7 cellular contexts compared by ENCODE assay signal in the genomic region with DNA sequence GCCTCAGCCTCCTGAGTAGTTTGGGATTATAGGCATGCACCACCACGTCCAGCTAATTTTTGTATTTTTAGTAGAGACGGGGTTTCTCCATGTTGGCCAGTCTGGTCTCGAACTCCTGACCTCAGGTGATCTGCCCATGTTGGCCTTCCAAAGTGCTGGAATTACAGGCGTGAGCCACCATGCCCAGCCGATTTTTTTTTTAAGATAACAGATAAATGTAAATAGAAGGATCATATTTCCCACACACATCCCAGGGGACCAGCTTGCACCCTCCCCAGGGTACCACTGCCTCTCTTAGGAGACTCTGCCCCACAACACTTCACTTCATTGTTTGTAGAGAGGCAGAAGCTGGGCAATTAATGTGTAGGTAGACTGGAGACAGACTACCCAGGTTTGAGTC. TPM values are rescaled to one million over a fixed set of nuclear protein-coding genes. Genes with fewer than 3 reads are reported as not detected.
DNase-seq lines count a peak whose midpoint lies in the region; ATAC-seq and TF ChIP-seq lines count a peak whose summit lies in the region.
"Not testable (repeated sequence)": the region's sequence is repeated elsewhere in the genome, so short reads cannot be mapped to it uniquely, and the experiment has no call there.

No MANE protein-coding gene starts in this region.

- peak overlapping the region; percentile 73; the same call in 1 of the 2 replicates for H3K4me2 ChIP-seq in DND-41 (ENCODE audit: insufficient read depth, low read length)
- H3K4me2 ChIP-seq in fibroblast of lung (ENCODE audit: extremely low read depth, insufficient read depth, low read length): peak overlapping the region; percentile 40

- not testable (repeated sequence) for H3K27me3 ChIP-seq in DND-41 (ENCODE audit: insufficient read depth, low read length, poor library complexity); fibroblast of lung (ENCODE audit: control insufficient read depth, insufficient read depth, low read length)

- H3K36me3 ChIP-seq in DND-41 (ENCODE audit: insufficient read depth, low read length); fibroblast of lung (ENCODE audit: control insufficient read depth, insufficient read depth, low read length): not testable (repeated sequence)

- not testable (repeated sequence) for H3K36me3 Mint-ChIP-seq in T-helper 1 cell treated with Interleukin-12 subunit alpha and Interleukin-12 subunit beta and Interleukin-4 antibody, amounts not matched to agents 30 μg/mL and 1 μg/mL, for 36 hours (ENCODE audit: low read depth); activated T-helper 2 cell treated with anti-CD3 and anti-CD28 coated beads, Interferon-gamma antibody, Interleukin-2, Interleukin-4, amounts not matched to agents 10 μg/mL and 5 μg/mL and 100 μg/mL, durations not matched to agents 14 hours and 24 hours and 36 hours (ENCODE audit: low read depth); neural crest cell (ENCODE audit: low read depth)

- H3K27me3 Mint-ChIP-seq in T-helper 1 cell treated with Interleukin-12 subunit alpha and Interleukin-12 subunit beta and Interleukin-4 antibody, amounts not matched to agents 30 μg/mL and 1 μg/mL, for 36 hours (ENCODE audit: low read depth); activated T-helper 2 cell treated with anti-CD3 and anti-CD28 coated beads, Interferon-gamma antibody, Interleukin-2, Interleukin-4, amounts not matched to agents 10 μg/mL and 5 μg/mL and 100 μg/mL, durations not matched to agents 14 hours and 24 hours and 36 hours (ENCODE audit: low read depth); neural crest cell (ENCODE audit: low read depth): not testable (repeated sequence)

- DNase-seq in DND-41; activated T-helper 2 cell treated with anti-CD3 and anti-CD28 coated beads, Interferon-gamma antibody, Interleukin-2, Interleukin-4, amounts not matched to agents 10 μg/mL and 5 μg/mL and 100 μg/mL, durations not matched to agents 14 hours and 24 hours and 36 hours (ENCODE audit: low spot score); fibroblast of lung (ENCODE audit: low read depth in 2 of 2); neural crest cell (ENCODE audit: low read depth, low spot score): not testable (repeated sequence)
- peak; percentile 14 for DNase-seq in NCI-H1092 (lab: John Stamatoyannopoulos, UW)
- peak; percentile 69 to 80 for DNase-seq in NCI-H526 (lab: John Stamatoyannopoulos, UW)

- peaks cover 15% of the 10 kb centered on the region for H3K4me1 Mint-ChIP-seq in T-helper 1 cell treated with Interleukin-12 subunit alpha and Interleukin-12 subunit beta and Interleukin-4 antibody, amounts not matched to agents 30 μg/mL and 1 μg/mL, for 36 hours (ENCODE audit: low read depth)
- peaks cover 15% of the 10 kb centered on the region for H3K4me1 Mint-ChIP-seq in activated T-helper 2 cell treated with anti-CD3 and anti-CD28 coated beads, Interferon-gamma antibody, Interleukin-2, Interleukin-4, amounts not matched to agents 10 μg/mL and 5 μg/mL and 100 μg/mL, durations not matched to agents 14 hours and 24 hours and 36 hours (ENCODE audit: low read depth)
- H3K4me1 Mint-ChIP-seq in neural crest cell: peaks cover 16% of the 10 kb centered on the region

- not testable (repeated sequence) for H3K4me3 ChIP-seq in DND-41 (ENCODE audit: low read depth in 1 of 2, low read length in 2 of 2); fibroblast of lung (replicated peaks in 1 of 4; ENCODE audit: control extremely low read depth in 1 of 4, insufficient read depth in 1 of 4, low read depth in 3 of 4, low read length in 4 of 4)

- peaks cover 12% of the 10 kb centered on the region for H3K79me2 ChIP-seq in DND-41 (ENCODE audit: insufficient read depth, low read length)
- not testable (repeated sequence) for H3K79me2 ChIP-seq in fibroblast of lung (ENCODE audit: control insufficient read depth, insufficient read depth, low read length)

- intact Hi-C loops in activated T-helper 2 cell treated with anti-CD3 and anti-CD28 coated beads, Interferon-gamma antibody, Interleukin-2, Interleukin-4, amounts not matched to agents 10 μg/mL and 5 μg/mL and 100 μg/mL, durations not matched to agents 14 hours and 24 hours and 36 hours (cut with micrococcal nuclease): loop anchor here (5.0 kb wide), 1 partner anchor 33 kb away; no protein-coding TSS in a partner anchor

- H2AFZ ChIP-seq in DND-41 (ENCODE audit: low read depth, low read length); fibroblast of lung (ENCODE audit: low read length): not testable (repeated sequence)

- H3K9ac ChIP-seq in DND-41 (ENCODE audit: low read depth, low read length); fibroblast of lung (ENCODE audit: insufficient read depth, low read length): not testable (repeated sequence)

- not testable (repeated sequence) for H3K9me3 ChIP-seq in DND-41 (ENCODE audit: insufficient read depth, low read length, severe bottlenecking); fibroblast of lung (ENCODE audit: control insufficient read depth, insufficient read depth, low read depth, low read length)

- peaks cover 20% of the 10 kb centered on the region for H3K4me1 ChIP-seq in DND-41 (ENCODE audit: insufficient read depth, low read length)
- H3K4me1 ChIP-seq in fibroblast of lung (ENCODE audit: control insufficient read depth, extremely low read depth, insufficient read depth, low read length): not testable (repeated sequence)

- peak overlapping the region; percentile 36 for H3K27ac Mint-ChIP-seq in T-helper 1 cell treated with Interleukin-12 subunit alpha and Interleukin-12 subunit beta and Interleukin-4 antibody, amounts not matched to agents 30 μg/mL and 1 μg/mL, for 36 hours
- H3K27ac Mint-ChIP-seq in activated T-helper 2 cell treated with anti-CD3 and anti-CD28 coated beads, Interferon-gamma antibody, Interleukin-2, Interleukin-4, amounts not matched to agents 10 μg/mL and 5 μg/mL and 100 μg/mL, durations not matched to agents 14 hours and 24 hours and 36 hours; neural crest cell (ENCODE audit: unreplicated experiment): not testable (repeated sequence)

- H3K9me3 Mint-ChIP-seq in T-helper 1 cell treated with Interleukin-12 subunit alpha and Interleukin-12 subunit beta and Interleukin-4 antibody, amounts not matched to agents 30 μg/mL and 1 μg/mL, for 36 hours; activated T-helper 2 cell treated with anti-CD3 and anti-CD28 coated beads, Interferon-gamma antibody, Interleukin-2, Interleukin-4, amounts not matched to agents 10 μg/mL and 5 μg/mL and 100 μg/mL, durations not matched to agents 14 hours and 24 hours and 36 hours; neural crest cell: not testable (repeated sequence)

- H3K4me3 Mint-ChIP-seq in T-helper 1 cell treated with Interleukin-12 subunit alpha and Interleukin-12 subunit beta and Interleukin-4 antibody, amounts not matched to agents 30 μg/mL and 1 μg/mL, for 36 hours: not testable (repeated sequence)
- peak overlapping the region; percentile 93 for H3K4me3 Mint-ChIP-seq in activated T-helper 2 cell treated with anti-CD3 and anti-CD28 coated beads, Interferon-gamma antibody, Interleukin-2, Interleukin-4, amounts not matched to agents 10 μg/mL and 5 μg/mL and 100 μg/mL, durations not matched to agents 14 hours and 24 hours and 36 hours (ENCODE audit: low read depth)
- peak overlapping the region; percentile 97 for H3K4me3 Mint-ChIP-seq in neural crest cell

- H3K27ac ChIP-seq in DND-41 (ENCODE audit: low read length); fibroblast of lung (ENCODE audit: insufficient read depth, low read length): not testable (repeated sequence)

- not testable (repeated sequence) for H4K20me1 ChIP-seq in DND-41 (ENCODE audit: insufficient read depth, low read length); fibroblast of lung (ENCODE audit: control insufficient read depth, extremely low read depth, insufficient read depth, low read length)

- ATAC-seq in DND-41 (ENCODE audit: insufficient read depth, low read depth): not testable (repeated sequence)

- not testable (repeated sequence) for TF ChIP-seq CTCF in DND-41 (IDR thresholded peaks at IDR 0.05; ENCODE audit: borderline replicate concordance, extremely low read depth, low read length, poor library complexity, severe bottlenecking); fibroblast of lung (conservative IDR thresholded peaks at IDR 0.05 in 1 of 2, IDR thresholded peaks at IDR 0.05 in 1 of 2; ENCODE audit: low read depth in 1 of 2, low read length in 2 of 2); neural crest cell (conservative IDR thresholded peaks at IDR 0.05)

RNA-seq across cellular contexts. Expression of a gene that starts 19.2 kb away (rescaled TPM):
- 150 and 174 TPM in 2 replicates for total RNA-seq in activated T-helper 2 cell treated with anti-CD3 and anti-CD28 coated beads, Interferon-gamma antibody, Interleukin-2, Interleukin-4, amounts not matched to agents 10 μg/mL and 5 μg/mL and 100 μg/mL, durations not matched to agents 14 hours and 24 hours and 36 hours
- total RNA-seq in fibroblast of lung: 51.4 and 66.4 TPM in 2 replicates
- 29.7 and 29.9 TPM in 2 replicates for polyA plus RNA-seq in fibroblast of lung
- 47.1 and 74.6 TPM in 2 replicates for polyA plus RNA-seq in fibroblast of lung (2012)
- polyA minus RNA-seq in fibroblast of lung (ENCODE audit: low replicate concordance): 120 and 241 TPM in 2 replicates
- total RNA-seq in neural crest cell: 349 and 358 TPM in 2 replicates
